8 cellular contexts compared by ENCODE assay signal in genomic region chr6:140485740-140486467, GRCh38.
DNase-seq lines count a peak whose midpoint lies in the region; ATAC-seq and TF ChIP-seq lines count a peak whose summit lies in the region.

No MANE protein-coding gene starts in this region.

- ATAC-seq in GM18505 (IDR thresholded peaks at IDR 0.05; ENCODE audit: unreplicated experiment): no peak

- H3K27me3 ChIP-seq in PC-9 (ENCODE audit: insufficient read depth, low read depth): no peaks in the 10 kb centered on the region

- H3K4me3 ChIP-seq in PC-9: no peak overlapping the region

- H3K27ac ChIP-seq in PC-9: peak overlapping the region; percentile 36; the same call in 1 of the 2 replicates

- no peaks in the 10 kb centered on the region for H3K36me3 ChIP-seq in PC-9 (ENCODE audit: low read depth)

- intact Hi-C loops in PC-9 (cut with micrococcal nuclease; ENCODE audit: unreplicated experiment): no loop called here

- TF ChIP-seq CTCF in PC-9 (conservative IDR thresholded peaks at IDR 0.05): no peak

- POLR2A ChIA-PET in PC-9 (lab: Charles Lee; ENCODE audit: unreplicated experiment): no interaction called here

- H4K20me1 ChIP-seq in PC-9 (ENCODE audit: insufficient read depth): no peaks in the 10 kb centered on the region

- peak; percentile 5 for DNase-seq in stimulated activated naive CD4-positive, alpha-beta T cell treated with Interleukin-2 at 50 U/mL for 16 hours (lab: John Stamatoyannopoulos, UW)
- no peak for DNase-seq in stimulated activated naive CD4-positive, alpha-beta T cell (lab: John Stamatoyannopoulos, UW)
- DNase-seq in PC-9 (peak; percentile 8 to 35), fibroblast of the conjunctiva (ENCODE audit: low read depth) (peak; percentile 76), NCI-H2081 (lab: John Stamatoyannopoulos, UW) (no peak), NCI-H510A (lab: John Stamatoyannopoulos, UW) (no peak), NCI-H526 (lab: John Stamatoyannopoulos, UW) (no peak)

- peak overlapping the region; percentile 64 for H2AFZ ChIP-seq in PC-9

- H3K9me2 ChIP-seq in PC-9 (ENCODE audit: insufficient read depth): no peaks in the 10 kb centered on the region

- 0 out of 2 replicates have a peak overlapping the region, but pooled peaks have one; percentile 6 for H3K4me2 ChIP-seq in PC-9

- BruUV-seq in PC-9 (replicated peaks; lab: Mats Ljungman, UMichigan): no TSS peak

- peaks cover 10% of the 10 kb centered on the region for H3K4me1 ChIP-seq in PC-9 (replicated peaks; ENCODE audit: insufficient read depth)

- peaks cover 10% of the 10 kb centered on the region for H3K9me3 ChIP-seq in PC-9 (ENCODE audit: insufficient read depth, low read depth)

- peaks cover 7% of the 10 kb centered on the region; the same call in 1 of the 2 replicates for H3F3A ChIP-seq in PC-9 (ENCODE audit: insufficient read depth, low read depth)

- TF ChIP-seq POLR2A in GM18505 (IDR thresholded peaks at IDR 0.05; ENCODE audit: borderline replicate concordance, extremely low read depth, insufficient read depth, insufficient read length): no peak

- CTCF ChIA-PET in PC-9 (lab: Charles Lee): no interaction called here

- no peaks in the 10 kb centered on the region for H3K79me2 ChIP-seq in PC-9 (ENCODE audit: low read depth)

Comparison
In these comparisons a context has a peak if more than half of its experiments do, and no peak if none do; other contexts are left out.
1. DNase-seq: peak in stimulated activated naive CD4-positive, alpha-beta T cell treated with Interleukin-2 at 50 U/mL for 16 hours (single experiment), PC-9 (2 of 2) and fibroblast of the conjunctiva (single experiment); none in stimulated activated naive CD4-positive, alpha-beta T cell (0 of 6), NCI-H2081 (0 of 2), NCI-H510A (single experiment) and NCI-H526 (0 of 2).